9 cellular contexts compared by ENCODE assay signal in the genomic region with DNA sequence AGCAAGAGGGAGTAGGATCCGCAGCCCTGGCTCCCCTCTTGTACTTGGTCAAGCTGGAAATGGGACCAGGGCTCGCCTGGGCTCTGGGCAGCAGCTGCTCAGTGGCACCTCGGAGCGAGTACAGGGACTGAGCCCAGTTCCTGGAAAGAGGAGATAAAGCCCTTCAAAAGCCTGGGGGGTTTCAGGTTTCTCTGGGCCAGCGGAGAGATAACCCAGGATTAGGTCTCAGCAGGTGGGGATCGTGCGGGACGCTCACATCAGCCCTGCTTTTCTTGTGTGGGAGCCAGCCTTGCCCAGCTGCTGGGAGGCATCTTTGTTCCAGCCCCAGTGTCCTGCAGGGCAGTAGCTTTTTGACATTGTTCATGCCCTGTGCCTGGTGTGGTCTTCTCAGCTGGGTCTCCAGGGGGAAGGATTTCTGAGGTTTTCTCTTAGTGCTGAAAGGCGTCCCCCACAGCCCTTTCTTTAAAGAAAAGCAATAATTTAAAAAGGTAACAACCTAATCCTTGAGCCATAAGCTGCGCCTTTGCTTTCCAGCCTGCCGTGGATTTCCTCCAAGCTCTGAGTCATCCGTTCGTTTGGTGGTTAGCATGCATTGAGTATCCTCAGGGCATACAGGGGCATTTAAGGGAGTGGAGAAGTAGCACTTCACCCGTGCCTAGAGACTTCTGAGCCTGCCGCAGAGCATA. TPM values are rescaled to one million over a fixed set of nuclear protein-coding genes. Genes with fewer than 3 reads are reported as not detected.
DNase-seq lines count a peak whose midpoint lies in the region; ATAC-seq and TF ChIP-seq lines count a peak whose summit lies in the region.
"Had no signal": no experiment of that assay in that cellular context is flagged by ENCODE, and none has a peak within 500 bp of the region (broad histone marks: within the 10 kb centered on the region; RNA-seq: fewer than 3 reads in every experiment).

No MANE protein-coding gene starts in this region.

- peak overlapping the region; percentile 90 for H3K27ac ChIP-seq in epithelial cell of prostate
- peak overlapping the region; percentile 44 to 71 for H3K27ac ChIP-seq in mucosa of rectum (ENCODE audit: low read depth in 2 of 2, low read length in 2 of 2)
- H3K27ac ChIP-seq in aorta (ENCODE audit: low read depth in 1 of 2, low read length in 2 of 2) = peak overlapping the region; percentile 52 to 55

- H3K9me3 ChIP-seq in NT2/D1 (ENCODE audit: insufficient read depth, low read length) (no peaks in the 10 kb centered on the region), mucosa of rectum (ENCODE audit: control insufficient read depth in 2 of 2, low read length in 2 of 2) (no peaks in the 10 kb centered on the region), aorta (ENCODE audit: control insufficient read depth, low read length) (no peaks in the 10 kb centered on the region), HAP-1 (no peaks in the 10 kb centered on the region)

- H3K9me3 Mint-ChIP-seq in CD14-positive monocyte = peaks cover 0 to 7% (median 0%) of the 10 kb centered on the region in 7 donors
- H3K9me3 Mint-ChIP-seq: T-helper 1 cell treated with Interleukin-12 subunit alpha and Interleukin-12 subunit beta and Interleukin-4 antibody, amounts not matched to agents 30 μg/mL and 1 μg/mL, for 36 hours had no signal

- no peaks in the 10 kb centered on the region for H3K36me3 Mint-ChIP-seq in CD14-positive monocyte

- H3K4me1 ChIP-seq in NT2/D1 (ENCODE audit: insufficient read depth, insufficient read length) = peaks cover 5% of the 10 kb centered on the region
- H3K4me1 ChIP-seq in mucosa of rectum (ENCODE audit: control insufficient read depth in 2 of 2, insufficient read depth in 2 of 2, low read length in 2 of 2) = peaks cover 0 to 3% of the 10 kb centered on the region in 2 donors
- no peaks in the 10 kb centered on the region for H3K4me1 ChIP-seq in aorta (ENCODE audit: control insufficient read depth in 1 of 2, insufficient read depth in 2 of 2, low read length in 2 of 2)
- no peaks in the 10 kb centered on the region for H3K4me1 ChIP-seq in HAP-1

- H3K9ac ChIP-seq in NT2/D1 (ENCODE audit: insufficient read length, low read depth) (peak overlapping the region; percentile 70), mucosa of rectum (ENCODE audit: low read depth in 1 of 2, low read length in 2 of 2) (no peak overlapping the region)

- H3K4me3 ChIP-seq in HFF-Myc (replicated peaks; ENCODE audit: low read depth, low read length) (peak overlapping the region; percentile 55), NT2/D1 (ENCODE audit: insufficient read length, low read depth) (peak overlapping the region; percentile 60), mucosa of rectum (ENCODE audit: low read length in 2 of 2) (peak overlapping the region; percentile 12 to 55), aorta (ENCODE audit: low read length in 2 of 2) (peak overlapping the region; percentile 9 to 84), HAP-1 (no peak overlapping the region)

- intact Hi-C loops in aorta (cut with DNase I) = loop anchor here in 1 of 2 donors (5.0 to 10.0 kb wide), 2 partner anchors 39 to 54 kb away; no protein-coding TSS in a partner anchor
- intact Hi-C loops in CD14-positive monocyte (cut with micrococcal nuclease) = no loop called here

- peak overlapping the region in 1 of 2 donors; percentile 58 for H3K4me3 Mint-ChIP-seq in CD14-positive monocyte
- H3K4me3 Mint-ChIP-seq: T-helper 1 cell treated with Interleukin-12 subunit alpha and Interleukin-12 subunit beta and Interleukin-4 antibody, amounts not matched to agents 30 μg/mL and 1 μg/mL, for 36 hours had no signal

- TF ChIP-seq CTCF in HFF-Myc (IDR thresholded peaks at IDR 0.05; ENCODE audit: low read depth, low read length, missing control alignments) = no peak
- no peak for TF ChIP-seq CTCF in CD14-positive monocyte (IDR thresholded peaks at IDR 0.05)

- WGBS in aorta, 2 donors = 0 to 1% methylated on average over 15 of the region's 15 CpGs

- DNase-seq in HFF-Myc (ENCODE audit: extremely low read depth, low read depth) = peak; percentile 95
- DNase-seq in NT2/D1 (ENCODE audit: low read depth, low spot score) = peak; percentile 79
- DNase-seq in epithelial cell of prostate (ENCODE audit: low read depth, low spot score) = peak; percentile 71
- DNase-seq in aorta = peak; percentile 67 to 89
- DNase-seq in HAP-1 (ENCODE audit: low spot score in 2 of 2) = no peak
- DNase-seq in CD14-positive monocyte (ENCODE audit: low spot score) = no peak
- DNase-seq in activated CD8-positive, alpha-beta memory T cell treated with anti-CD3 and anti-CD28 coated beads, Interleukin-2, amount 50 U/mL, for 48 hours = no peak

- H3K27ac Mint-ChIP-seq in CD14-positive monocyte = no peak overlapping the region
- H3K27ac Mint-ChIP-seq: T-helper 1 cell treated with Interleukin-12 subunit alpha and Interleukin-12 subunit beta and Interleukin-4 antibody, amounts not matched to agents 30 μg/mL and 1 μg/mL, for 36 hours had no signal

- H3K27me3 ChIP-seq in NT2/D1 (ENCODE audit: insufficient read depth, insufficient read length) (peaks cover 35% of the 10 kb centered on the region), mucosa of rectum (ENCODE audit: control insufficient read depth in 2 of 2, insufficient read depth in 2 of 2, low read length in 2 of 2) (peaks cover 23 to 25% of the 10 kb centered on the region in 2 donors), aorta (ENCODE audit: control insufficient read depth in 1 of 2, insufficient read depth in 2 of 2, low read length in 1 of 2) (peaks cover 0 to 1% of the 10 kb centered on the region in 2 donors), HAP-1 (ENCODE audit: low read depth) (peaks cover 18% of the 10 kb centered on the region)

- H3K27me3 Mint-ChIP-seq in CD14-positive monocyte (ENCODE audit: low read depth in 3 of 3) = peaks cover 34 to 56% (median 37%) of the 10 kb centered on the region in 3 donors

- in situ Hi-C loops in HAP-1 (cut with MboI; ENCODE audit: low sequenced_read_pairs) = no loop called here

- peaks cover 1% of the 10 kb centered on the region for H3K4me1 Mint-ChIP-seq in CD14-positive monocyte

- peaks cover 27% of the 10 kb centered on the region for H3K36me3 ChIP-seq in NT2/D1 (ENCODE audit: insufficient read depth, insufficient read length, low read length)
- H3K36me3 ChIP-seq in mucosa of rectum (ENCODE audit: control insufficient read depth in 2 of 2, insufficient read depth in 2 of 2, low read length in 2 of 2) = no peaks in the 10 kb centered on the region
- no peaks in the 10 kb centered on the region for H3K36me3 ChIP-seq in aorta (ENCODE audit: control insufficient read depth in 1 of 2, insufficient read depth in 2 of 2, low read length in 1 of 2)
- H3K36me3 ChIP-seq in HAP-1 (replicated peaks) = no peaks in the 10 kb centered on the region

- peak; percentile 79 for ATAC-seq in aorta (ENCODE audit: low FRiP score)

RNA-seq across cellular contexts. Expression of a gene that starts 0.7 kb away (rescaled TPM):
- 1,000 to 10,000 TPM in 1 of 2 donors, 100 to 1,000 TPM in 1; 117 to 1,047 TPM for total RNA-seq in aorta
- 10 to 100 TPM in 1 of 2 donors, 1 to 10 TPM in 1; 8.5 to 88.4 TPM for polyA plus RNA-seq in aorta
- polyA plus RNA-seq in CD14-positive monocyte = under 1 TPM in 1 of 2 donors, not detected in 1; 0.02 TPM

Comparison
In these comparisons a context has a peak if more than half of its experiments do, and no peak if none do; other contexts are left out.
1. DNase-seq: peak in HFF-Myc (single experiment), NT2/D1 (single experiment), epithelial cell of prostate (single experiment) and aorta (2 of 2); none in HAP-1 (0 of 2), CD14-positive monocyte (single experiment) and activated CD8-positive, alpha-beta memory T cell treated with anti-CD3 and anti-CD28 coated beads, Interleukin-2, amount 50 U/mL, for 48 hours (single experiment).
2. RNA of a gene that starts 0.7 kb away (polyA plus RNA-seq): 8.5 to 88.4 TPM in aorta; 0.02 TPM in CD14-positive monocyte; every median in the first group is over 4 times any median in the second.
3. Peak in every context shown above with its lines, with median percentiles within 50 percentile points of each other: H3K27ac ChIP-seq.